2 cellular contexts compared by ENCODE assay signal in the genomic region with DNA sequence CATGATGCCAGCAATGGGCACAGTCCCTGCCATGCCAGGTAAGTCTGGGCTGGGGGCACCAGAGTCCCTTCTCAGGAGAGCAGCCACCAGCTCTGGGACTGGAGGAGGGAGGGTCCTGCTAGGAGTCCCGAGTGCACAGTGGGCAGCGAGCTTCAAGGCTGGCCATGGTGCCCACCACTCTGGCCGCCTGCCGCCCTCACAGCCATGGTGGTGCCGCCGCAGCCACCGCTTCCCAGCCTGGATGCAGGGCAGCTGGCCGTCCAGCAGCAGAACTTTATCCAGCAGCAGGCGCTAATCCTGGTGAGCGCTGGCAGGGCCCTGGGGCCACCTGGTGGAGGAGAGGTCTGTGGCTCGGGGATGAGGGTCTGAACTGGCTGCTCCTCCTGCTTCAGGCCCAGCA.
TF ChIP-seq lines count a peak whose summit lies in the region.

No MANE protein-coding gene starts in this region.

TF ChIP-seq in A549, 52 proteins besides CTCF, POLR2A, EP300 and RAD21:
- TF ChIP-seq EHMT2 (IDR thresholded peaks at IDR 0.05; ENCODE audit: low read depth) (no peak), KDM5A (IDR thresholded peaks at IDR 0.05) (no peak), SMC3 (IDR thresholded peaks at IDR 0.05) (0 out of 3 replicates have a peak, but pooled peaks have one; percentile 17), NR3C1 (IDR thresholded peaks at IDR 0.05) (no peak)

TF ChIP-seq in GM23338, 12 proteins besides CTCF, POLR2A, EP300 and RAD21:
- TF ChIP-seq, protein P1, sequence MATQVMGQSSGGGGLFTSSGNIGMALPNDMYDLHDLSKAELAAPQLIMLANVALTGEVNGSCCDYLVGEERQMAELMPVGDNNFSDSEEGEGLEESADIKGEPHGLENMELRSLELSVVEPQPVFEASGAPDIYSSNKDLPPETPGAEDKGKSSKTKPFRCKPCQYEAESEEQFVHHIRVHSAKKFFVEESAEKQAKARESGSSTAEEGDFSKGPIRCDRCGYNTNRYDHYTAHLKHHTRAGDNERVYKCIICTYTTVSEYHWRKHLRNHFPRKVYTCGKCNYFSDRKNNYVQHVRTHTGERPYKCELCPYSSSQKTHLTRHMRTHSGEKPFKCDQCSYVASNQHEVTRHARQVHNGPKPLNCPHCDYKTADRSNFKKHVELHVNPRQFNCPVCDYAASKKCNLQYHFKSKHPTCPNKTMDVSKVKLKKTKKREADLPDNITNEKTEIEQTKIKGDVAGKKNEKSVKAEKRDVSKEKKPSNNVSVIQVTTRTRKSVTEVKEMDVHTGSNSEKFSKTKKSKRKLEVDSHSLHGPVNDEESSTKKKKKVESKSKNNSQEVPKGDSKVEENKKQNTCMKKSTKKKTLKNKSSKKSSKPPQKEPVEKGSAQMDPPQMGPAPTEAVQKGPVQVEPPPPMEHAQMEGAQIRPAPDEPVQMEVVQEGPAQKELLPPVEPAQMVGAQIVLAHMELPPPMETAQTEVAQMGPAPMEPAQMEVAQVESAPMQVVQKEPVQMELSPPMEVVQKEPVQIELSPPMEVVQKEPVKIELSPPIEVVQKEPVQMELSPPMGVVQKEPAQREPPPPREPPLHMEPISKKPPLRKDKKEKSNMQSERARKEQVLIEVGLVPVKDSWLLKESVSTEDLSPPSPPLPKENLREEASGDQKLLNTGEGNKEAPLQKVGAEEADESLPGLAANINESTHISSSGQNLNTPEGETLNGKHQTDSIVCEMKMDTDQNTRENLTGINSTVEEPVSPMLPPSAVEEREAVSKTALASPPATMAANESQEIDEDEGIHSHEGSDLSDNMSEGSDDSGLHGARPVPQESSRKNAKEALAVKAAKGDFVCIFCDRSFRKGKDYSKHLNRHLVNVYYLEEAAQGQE (IDR thresholded peaks at IDR 0.05; ENCODE audit: unreplicated experiment): no peak
- TF ChIP-seq POLR2AphosphoS5 (IDR thresholded peaks at IDR 0.05; ENCODE audit: low read depth): no peak
- TF ChIP-seq JUNB (IDR thresholded peaks at IDR 0.05; ENCODE audit: unreplicated experiment): no peak
- TF ChIP-seq EZH2 (IDR thresholded peaks at IDR 0.05; ENCODE audit: low read depth, unreplicated experiment): no peak
- TF ChIP-seq, protein P2, sequence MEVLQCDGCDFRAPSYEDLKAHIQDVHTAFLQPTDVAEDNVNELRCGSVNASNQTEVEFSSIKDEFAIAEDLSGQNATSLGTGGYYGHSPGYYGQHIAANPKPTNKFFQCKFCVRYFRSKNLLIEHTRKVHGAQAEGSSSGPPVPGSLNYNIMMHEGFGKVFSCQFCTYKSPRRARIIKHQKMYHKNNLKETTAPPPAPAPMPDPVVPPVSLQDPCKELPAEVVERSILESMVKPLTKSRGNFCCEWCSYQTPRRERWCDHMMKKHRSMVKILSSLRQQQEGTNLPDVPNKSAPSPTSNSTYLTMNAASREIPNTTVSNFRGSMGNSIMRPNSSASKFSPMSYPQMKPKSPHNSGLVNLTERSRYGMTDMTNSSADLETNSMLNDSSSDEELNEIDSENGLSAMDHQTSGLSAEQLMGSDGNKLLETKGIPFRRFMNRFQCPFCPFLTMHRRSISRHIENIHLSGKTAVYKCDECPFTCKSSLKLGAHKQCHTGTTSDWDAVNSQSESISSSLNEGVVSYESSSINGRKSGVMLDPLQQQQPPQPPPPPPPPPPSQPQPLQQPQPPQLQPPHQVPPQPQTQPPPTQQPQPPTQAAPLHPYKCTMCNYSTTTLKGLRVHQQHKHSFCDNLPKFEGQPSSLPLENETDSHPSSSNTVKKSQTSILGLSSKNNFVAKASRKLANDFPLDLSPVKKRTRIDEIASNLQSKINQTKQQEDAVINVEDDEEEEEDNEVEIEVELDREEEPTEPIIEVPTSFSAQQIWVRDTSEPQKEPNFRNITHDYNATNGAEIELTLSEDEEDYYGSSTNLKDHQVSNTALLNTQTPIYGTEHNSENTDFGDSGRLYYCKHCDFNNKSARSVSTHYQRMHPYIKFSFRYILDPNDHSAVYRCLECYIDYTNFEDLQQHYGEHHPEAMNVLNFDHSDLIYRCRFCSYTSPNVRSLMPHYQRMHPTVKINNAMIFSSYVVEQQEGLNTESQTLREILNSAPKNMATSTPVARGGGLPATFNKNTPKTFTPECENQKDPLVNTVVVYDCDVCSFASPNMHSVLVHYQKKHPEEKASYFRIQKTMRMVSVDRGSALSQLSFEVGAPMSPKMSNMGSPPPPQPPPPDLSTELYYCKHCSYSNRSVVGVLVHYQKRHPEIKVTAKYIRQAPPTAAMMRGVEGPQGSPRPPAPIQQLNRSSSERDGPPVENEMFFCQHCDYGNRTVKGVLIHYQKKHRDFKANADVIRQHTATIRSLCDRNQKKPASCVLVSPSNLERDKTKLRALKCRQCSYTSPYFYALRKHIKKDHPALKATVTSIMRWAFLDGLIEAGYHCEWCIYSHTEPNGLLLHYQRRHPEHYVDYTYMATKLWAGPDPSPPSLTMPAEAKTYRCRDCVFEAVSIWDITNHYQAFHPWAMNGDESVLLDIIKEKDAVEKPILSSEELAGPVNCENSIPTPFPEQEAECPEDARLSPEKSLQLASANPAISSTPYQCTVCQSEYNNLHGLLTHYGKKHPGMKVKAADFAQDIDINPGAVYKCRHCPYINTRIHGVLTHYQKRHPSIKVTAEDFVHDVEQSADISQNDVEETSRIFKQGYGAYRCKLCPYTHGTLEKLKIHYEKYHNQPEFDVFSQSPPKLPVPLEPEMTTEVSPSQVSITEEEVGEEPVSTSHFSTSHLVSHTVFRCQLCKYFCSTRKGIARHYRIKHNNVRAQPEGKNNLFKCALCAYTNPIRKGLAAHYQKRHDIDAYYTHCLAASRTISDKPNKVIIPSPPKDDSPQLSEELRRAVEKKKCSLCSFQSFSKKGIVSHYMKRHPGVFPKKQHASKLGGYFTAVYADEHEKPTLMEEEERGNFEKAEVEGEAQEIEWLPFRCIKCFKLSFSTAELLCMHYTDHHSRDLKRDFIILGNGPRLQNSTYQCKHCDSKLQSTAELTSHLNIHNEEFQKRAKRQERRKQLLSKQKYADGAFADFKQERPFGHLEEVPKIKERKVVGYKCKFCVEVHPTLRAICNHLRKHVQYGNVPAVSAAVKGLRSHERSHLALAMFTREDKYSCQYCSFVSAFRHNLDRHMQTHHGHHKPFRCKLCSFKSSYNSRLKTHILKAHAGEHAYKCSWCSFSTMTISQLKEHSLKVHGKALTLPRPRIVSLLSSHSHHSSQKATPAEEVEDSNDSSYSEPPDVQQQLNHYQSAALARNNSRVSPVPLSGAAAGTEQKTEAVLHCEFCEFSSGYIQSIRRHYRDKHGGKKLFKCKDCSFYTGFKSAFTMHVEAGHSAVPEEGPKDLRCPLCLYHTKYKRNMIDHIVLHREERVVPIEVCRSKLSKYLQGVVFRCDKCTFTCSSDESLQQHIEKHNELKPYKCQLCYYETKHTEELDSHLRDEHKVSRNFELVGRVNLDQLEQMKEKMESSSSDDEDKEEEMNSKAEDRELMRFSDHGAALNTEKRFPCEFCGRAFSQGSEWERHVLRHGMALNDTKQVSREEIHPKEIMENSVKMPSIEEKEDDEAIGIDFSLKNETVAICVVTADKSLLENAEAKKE (CRISPR knock-in tag; IDR thresholded peaks at IDR 0.05): no peak
- no peak for TF ChIP-seq NANOG (IDR thresholded peaks at IDR 0.05; ENCODE audit: borderline replicate concordance)
- no peak for TF ChIP-seq CREB1 (CRISPR knock-in tag; IDR thresholded peaks at IDR 0.05; ENCODE audit: low read depth)
- no peak for TF ChIP-seq STAT1 (IDR thresholded peaks at IDR 0.05; ENCODE audit: unreplicated experiment)
